In genomic region chr5:68661237-68661636, GRCh38 we compare ENCODE assay signal across 8 cellular contexts.
A peak's percentile ranks its signal among the peaks of the same experiment; 100 is the strongest.
DNase-seq lines count a peak whose midpoint lies in the region; ATAC-seq and TF ChIP-seq lines count a peak whose summit lies in the region.

No MANE protein-coding gene starts in this region.

- no peaks in the 10 kb centered on the region for H3K27me3 ChIP-seq in AG04450 (ENCODE audit: control insufficient read depth, insufficient read depth, low read length)
- H3K27me3 ChIP-seq in psoas muscle (ENCODE audit: insufficient read depth in 3 of 3, low read length in 2 of 3), result no peaks in the 10 kb centered on the region

- POLR2A ChIA-PET in AG04450 (lab: Yijun Ruan, JAX), result no interaction called here

- H3K4me3 ChIP-seq in AG04450 (ENCODE audit: low read depth, low read length), result no peak overlapping the region
- no peak overlapping the region for H3K4me3 ChIP-seq in psoas muscle

- ATAC-seq in psoas muscle, result peak in 1 of 4 donors; percentile 50
- ATAC-seq in HG02840 (IDR thresholded peaks at IDR 0.05; ENCODE audit: low FRiP score, unreplicated experiment), result no peak

- no peaks in the 10 kb centered on the region for H3K4me1 ChIP-seq in psoas muscle

- in situ Hi-C loops in GM13976 (cut with MboI; ENCODE audit: low sequenced_read_pairs, unreplicated experiment), result loop anchor here (25.0 kb wide), 2 partner anchors 351 to 374 kb away; no protein-coding TSS in a partner anchor

- no peak for DNase-seq in AG04450 (ENCODE audit: low read depth, low spot score)
- DNase-seq in GM13976 (ENCODE audit: low spot score), result peak; percentile 31
- peak; percentile 8 for DNase-seq in HT1080 (ENCODE audit: low read depth)
- DNase-seq in dermis blood vessel endothelial cell, result peak; percentile 41
- DNase-seq in psoas muscle, result no peak
- DNase-seq in NCI-H345 (lab: John Stamatoyannopoulos, UW), result no peak
- no peak for DNase-seq in NK-92 (lab: John Stamatoyannopoulos, UW; ENCODE audit: unreplicated experiment)

- WGBS in psoas muscle, 3 donors, result 86 to 91% (median 88%) methylated on average over 2 of the region's 2 CpGs

- CTCF ChIA-PET in AG04450 (lab: Charles Lee), result interaction anchor here (2.0 kb wide), 1 partner anchor 375 kb away, joined by 12 read pairs; no protein-coding TSS in a partner anchor

- TF ChIP-seq CTCF in AG04450 (IDR thresholded peaks at IDR 0.05; ENCODE audit: low read depth, low read length), result peak; percentile 51
- TF ChIP-seq CTCF in GM13976 (IDR thresholded peaks at IDR 0.05; ENCODE audit: borderline replicate concordance, control extremely low read depth, extremely low read depth, insufficient read depth, missing control alignments), result peak; percentile 16
- peak; percentile 8 for TF ChIP-seq CTCF in psoas muscle (IDR thresholded peaks at IDR 0.05)

- no peaks in the 10 kb centered on the region for H3K9me3 ChIP-seq in AG04450 (ENCODE audit: control insufficient read depth, insufficient read depth, low read length)
- no peaks in the 10 kb centered on the region for H3K9me3 ChIP-seq in psoas muscle

- intact Hi-C loops in psoas muscle (cut with DNase I), result no loop called here

- H3K27ac ChIP-seq in AG04450 (ENCODE audit: low read depth, low read length) (no peak overlapping the region), psoas muscle (no peak overlapping the region)

- no peaks in the 10 kb centered on the region for H3K36me3 ChIP-seq in psoas muscle (ENCODE audit: insufficient read depth in 1 of 2, low read depth in 1 of 2)

Comparison
In these comparisons a context has a peak if more than half of its experiments do, and no peak if none do; other contexts are left out.
1. DNase-seq: peak in GM13976 (single experiment), HT1080 (single experiment) and dermis blood vessel endothelial cell (single experiment); none in AG04450 (single experiment), psoas muscle (0 of 2), NCI-H345 (single experiment) and NK-92 (single experiment).
2. Peak in every context shown above with its lines, with median percentiles within 50 percentile points of each other: CTCF ChIP-seq.